ENCODE assay signal across 23 cellular contexts in genomic region chr22:49911881-49912625, GRCh38.
"Had no signal": no experiment of that assay in that cellular context is flagged by ENCODE, and none has a peak within 500 bp of the region (broad histone marks: within the 10 kb centered on the region; RNA-seq: fewer than 3 reads in every experiment).

No MANE protein-coding gene starts in this region.

- H3K4me2 ChIP-seq: KMS-11 had no signal

- DNase-seq: Kasumi-1, MM.1S, MV-4-11, NCI-H1048, NCI-H1105, NCI-H1417, NCI-H1436 treated with DMSO at 0.1 percent for 48 hours, NCI-H1694, NCI-H187 treated with DMSO at 0.1 percent for 48 hours, NCI-H2029 treated with DMSO at 0.1 percent for 48 hours, NCI-H2171 treated with DMSO at 0.1 percent for 48 hours, NCI-H524, NCI-H526 treated with DMSO at 0.1 percent for 48 hours, NCI-H748 treated with DMSO at 0.1 percent for 48 hours, Right ventricle myocardium superior, RPMI8226, SIG-M5 had no signal

- H3K27me3 ChIP-seq: SJSA1 had no signal

- H3K27me3 Mint-ChIP-seq: IgD-negative memory B cell had no signal

- H3K27ac Mint-ChIP-seq: IgD-negative memory B cell had no signal

- H3K9me3 Mint-ChIP-seq: IgD-negative memory B cell had no signal

- H3K9ac ChIP-seq: KMS-11 had no signal

- H3K36me3 Mint-ChIP-seq: IgD-negative memory B cell had no signal

- H3K27ac ChIP-seq: KMS-11, SJSA1, SK-N-MC had no signal

- H3K4me1 ChIP-seq: SJSA1 had no signal

- H3K9me3 ChIP-seq: SJSA1 had no signal

- FAIRE-seq: K562, RCC 7860 had no signal

- H3K4me3 ChIP-seq: K562, SJSA1, SK-N-MC had no signal

- ATAC-seq: K562 had no signal
